ENCODE assay signal across 8 cellular contexts in genomic region chr22:19943665-19944026, GRCh38. TPM values are rescaled to one million over a fixed set of nuclear protein-coding genes. Genes with fewer than 3 reads are reported as not detected.
DNase-seq lines count a peak whose midpoint lies in the region; ATAC-seq and TF ChIP-seq lines count a peak whose summit lies in the region.

No MANE protein-coding gene starts in this region.

- no peaks in the 10 kb centered on the region for H3K9me2 ChIP-seq in DOHH2 (replicated peaks; ENCODE audit: control insufficient read depth, low read length)
- H3K9me2 ChIP-seq in Loucy (replicated peaks; ENCODE audit: low read depth, low read length): no peaks in the 10 kb centered on the region

- WGBS in mammary epithelial cell (ENCODE audit: low coverage, missing lambda C conversion rate): 54% methylated on average over 3 of the region's 3 CpGs

- no peak for DNase-seq in mammary epithelial cell
- DNase-seq in myocyte (ENCODE audit: low read depth): peak; percentile 97
- DNase-seq in activated CD4-positive, CD25-positive, alpha-beta regulatory T cell treated with anti-CD3 and anti-CD28 coated beads, Interleukin-2, amount 50 U/mL, for 72 hours: no peak
- no peak for DNase-seq in anterior cingulate cortex (lab: John Stamatoyannopoulos, UW)
- DNase-seq in effector memory CD4-positive, alpha-beta T cell: no peak

- no peak overlapping the region for H2AFZ ChIP-seq in Loucy (ENCODE audit: low read length)
- no peak overlapping the region for H2AFZ ChIP-seq in mammary epithelial cell (ENCODE audit: low read depth, low read length)

- H3K27me3 ChIP-seq in DOHH2 (ENCODE audit: control insufficient read depth, low read length) (no peaks in the 10 kb centered on the region), Loucy (ENCODE audit: insufficient read depth, low read length, poor library complexity, severe bottlenecking) (peaks cover 7% of the 10 kb centered on the region), mammary epithelial cell (ENCODE audit: insufficient read depth, low read length) (no peaks in the 10 kb centered on the region)
- no peaks in the 10 kb centered on the region for H3K27me3 ChIP-seq in effector memory CD4-positive, alpha-beta T cell (replicated peaks; ENCODE audit: control insufficient read depth, insufficient read depth, low read length, poor library complexity, severe bottlenecking)

- dilution Hi-C loops in mammary epithelial cell (cut with HindIII; ENCODE audit: low sequenced_read_pairs): no loop called here

- H3K4me2 ChIP-seq in DOHH2 (ENCODE audit: low read length) (peak overlapping the region; percentile 66), Loucy (ENCODE audit: low read depth, low read length, poor library complexity, severe bottlenecking) (peak overlapping the region; percentile 99), mammary epithelial cell (ENCODE audit: insufficient read depth, low read depth, low read length) (peak overlapping the region; percentile 88)

- H3K4me3 ChIP-seq in DOHH2 (ENCODE audit: low read length) (peak overlapping the region; percentile 52), Loucy (ENCODE audit: low read length, poor library complexity, severe bottlenecking) (peak overlapping the region; percentile 89), mammary epithelial cell (replicated peaks in 1 of 3; ENCODE audit: insufficient read depth in 1 of 3, low read depth in 2 of 3, low read length in 3 of 3) (no peak overlapping the region)
- no peak overlapping the region for H3K4me3 ChIP-seq in effector memory CD4-positive, alpha-beta T cell (ENCODE audit: insufficient read depth, low read depth, low read length, poor library complexity, severe bottlenecking)

- H3K27ac ChIP-seq in DOHH2 (ENCODE audit: low read depth, low read length) (no peak overlapping the region), mammary epithelial cell (ENCODE audit: insufficient read depth, low read depth, low read length) (peak overlapping the region; percentile 80)
- H3K27ac ChIP-seq in effector memory CD4-positive, alpha-beta T cell (ENCODE audit: insufficient read depth, low read length, poor library complexity, severe bottlenecking): no peak overlapping the region

- H3F3A ChIP-seq in DOHH2 (ENCODE audit: control insufficient read depth, insufficient read depth): peaks cover 13% of the 10 kb centered on the region; the same call in 1 of the 2 replicates
- 0 out of 2 replicates have a peak, but pooled peaks cover 4% of the 10 kb centered on the region for H3F3A ChIP-seq in Loucy (ENCODE audit: low read depth)

- H3K9ac ChIP-seq in Loucy (ENCODE audit: low read depth, low read length, poor library complexity, severe bottlenecking) (peak overlapping the region; percentile 99), mammary epithelial cell (ENCODE audit: insufficient read depth, low read length) (peak overlapping the region; percentile 10)

- H3K4me1 ChIP-seq in DOHH2 (ENCODE audit: control insufficient read depth, low read length) (peaks cover 45% of the 10 kb centered on the region), Loucy (ENCODE audit: insufficient read depth, low read length, poor library complexity, severe bottlenecking) (peaks cover 43% of the 10 kb centered on the region), mammary epithelial cell (ENCODE audit: insufficient read depth, low read length) (peaks cover 28% of the 10 kb centered on the region)
- H3K4me1 ChIP-seq in effector memory CD4-positive, alpha-beta T cell (ENCODE audit: control insufficient read depth, insufficient read depth, low read length, poor library complexity, severe bottlenecking): peaks cover 23% of the 10 kb centered on the region

- peaks cover 43% of the 10 kb centered on the region for H3K36me3 ChIP-seq in DOHH2 (ENCODE audit: control insufficient read depth, low read length)
- no peaks in the 10 kb centered on the region for H3K36me3 ChIP-seq in Loucy (ENCODE audit: insufficient read depth, low read length)
- no peaks in the 10 kb centered on the region for H3K36me3 ChIP-seq in mammary epithelial cell (ENCODE audit: insufficient read depth, low read length)
- no peaks in the 10 kb centered on the region for H3K36me3 ChIP-seq in effector memory CD4-positive, alpha-beta T cell (ENCODE audit: control insufficient read depth, insufficient read depth, low read length)

- no peaks in the 10 kb centered on the region for H4K20me1 ChIP-seq in DOHH2 (ENCODE audit: control insufficient read depth, insufficient read depth, low read depth, low read length)
- peaks cover 24% of the 10 kb centered on the region for H4K20me1 ChIP-seq in Loucy (ENCODE audit: insufficient read depth, low read length, poor library complexity, severe bottlenecking)
- H4K20me1 ChIP-seq in mammary epithelial cell (ENCODE audit: insufficient read depth, low read length): no peaks in the 10 kb centered on the region

- in situ Hi-C loops in mammary epithelial cell (cut with MboI; ENCODE audit: low sequenced_read_pairs in 2 of 2): no loop called here

- CTCF ChIA-PET in mammary epithelial cell (lab: Charles Lee; ENCODE audit: low non-redundant PET): no interaction called here

- intact Hi-C loops in mammary epithelial cell (cut with micrococcal nuclease): loop anchor here (5.0 kb wide), 2 partner anchors 51 to 91 kb away; partner anchors contain the start of genes GNB1L and RTL10

- no peak for TF ChIP-seq CTCF in DOHH2 (IDR thresholded peaks at IDR 0.05; ENCODE audit: low read depth, low read length, poor library complexity, severe bottlenecking)
- TF ChIP-seq CTCF in Loucy (conservative IDR thresholded peaks at IDR 0.05; ENCODE audit: low read length): peak; percentile 35
- TF ChIP-seq CTCF in mammary epithelial cell (conservative IDR thresholded peaks at IDR 0.05 in 1 of 2, IDR thresholded peaks at IDR 0.05 in 1 of 2; ENCODE audit: extremely low read depth in 1 of 2, insufficient read depth in 1 of 2, low read depth in 1 of 2, low read length in 2 of 2): peak in 1 of 2 donors; percentile 9

- BruUV-seq in mammary epithelial cell (replicated peaks; lab: Mats Ljungman, UMichigan): no TSS peak

- H3K79me2 ChIP-seq in DOHH2 (ENCODE audit: control insufficient read depth, low read length): peaks cover 73% of the 10 kb centered on the region
- peaks cover 80% of the 10 kb centered on the region for H3K79me2 ChIP-seq in Loucy (ENCODE audit: insufficient read depth, low read length)
- H3K79me2 ChIP-seq in mammary epithelial cell (ENCODE audit: insufficient read depth, low read length): peaks cover 75% of the 10 kb centered on the region

- ATAC-seq in HG03045 (IDR thresholded peaks at IDR 0.05; ENCODE audit: unreplicated experiment): no peak

- H3K9me3 ChIP-seq in DOHH2 (ENCODE audit: control insufficient read depth, insufficient read depth, low read length) (no peaks in the 10 kb centered on the region), Loucy (ENCODE audit: insufficient read depth, low read depth, low read length) (no peaks in the 10 kb centered on the region), mammary epithelial cell (replicated peaks; ENCODE audit: insufficient read depth, low read length) (no peaks in the 10 kb centered on the region)
- no peaks in the 10 kb centered on the region for H3K9me3 ChIP-seq in effector memory CD4-positive, alpha-beta T cell (ENCODE audit: control insufficient read depth, low read length)

RNA-seq across cellular contexts. Expression of gene TXNRD2, which starts 2.0 kb away (rescaled TPM):
- total RNA-seq in mammary epithelial cell (10 to 100 TPM; 13.2 to 22.1 TPM), myocyte (28.7 and 34.3 TPM in 2 replicates)
- polyA plus RNA-seq in mammary epithelial cell: 21.2 TPM
- polyA minus RNA-seq in mammary epithelial cell: 13.9 TPM
- polyA plus RNA-seq in myocyte (2012): 43.6 TPM

RNA-seq across cellular contexts. Expression of gene COMT, which starts 2.1 kb away (rescaled TPM):
- 100 to 1,000 TPM; 180 to 193 TPM for total RNA-seq in mammary epithelial cell
- 362 TPM for polyA plus RNA-seq in mammary epithelial cell
- polyA minus RNA-seq in mammary epithelial cell: 84.3 TPM
- total RNA-seq in myocyte: 459 and 555 TPM in 2 replicates
- polyA plus RNA-seq in myocyte (2012): 331 TPM

Comparison
In these comparisons a context has a peak if more than half of its experiments do, and no peak if none do; other contexts are left out.
1. H3K4me3 ChIP-seq: peak in DOHH2 (single experiment) and Loucy (single experiment); none in mammary epithelial cell (0 of 3) and effector memory CD4-positive, alpha-beta T cell (single experiment).
2. Peak in every context shown above with its lines, with median percentiles within 50 percentile points of each other: H3K4me2 ChIP-seq.